8 cellular contexts compared by ENCODE assay signal in genomic region chr2:159615187-159615935, GRCh38. TPM values are rescaled to one million over a fixed set of nuclear protein-coding genes. Genes with fewer than 3 reads are reported as not detected.
DNase-seq lines count a peak whose midpoint lies in the region; TF ChIP-seq lines count a peak whose summit lies in the region.

No MANE protein-coding gene starts in this region.

- H3K27me3 ChIP-seq in MM.1S (replicated peaks; ENCODE audit: insufficient read depth, low read length) (no peaks in the 10 kb centered on the region), neutrophil (no peaks in the 10 kb centered on the region), transverse colon (no peaks in the 10 kb centered on the region)

- peak overlapping the region; percentile 88 for H3K4me3 ChIP-seq in MM.1S (ENCODE audit: low read length)
- peak overlapping the region; percentile 78 to 95 for H3K4me3 ChIP-seq in neutrophil (ENCODE audit: low read depth in 1 of 2, low read length in 1 of 2)
- H3K4me3 ChIP-seq in transverse colon, result peak overlapping the region; percentile 66 to 89 (median 81)

- H3K4me3 Mint-ChIP-seq in activated naive CD8-positive, alpha-beta T cell, result peak overlapping the region; percentile 84

- peak overlapping the region; percentile 76 for H3K27ac ChIP-seq in MM.1S (ENCODE audit: low read length)
- peak overlapping the region; percentile 98 for H3K27ac ChIP-seq in neutrophil
- peak overlapping the region; percentile 93 to 99 (median 98) for H3K27ac ChIP-seq in transverse colon

- intact Hi-C loops in transverse colon (cut with DNase I; ENCODE audit: low total_unique reads), result no loop called here

- H4K20me1 ChIP-seq in MM.1S (ENCODE audit: insufficient read depth, low read length), result no peaks in the 10 kb centered on the region

- in situ Hi-C loops in transverse colon (cut with MboI; ENCODE audit: low pct_ligation_motif_present in 1 of 4, low pct_unique_long_range_greater_than_20kb in 1 of 4, low sequenced_read_pairs in 3 of 4), result no loop called here

- peaks cover 21% of the 10 kb centered on the region for H3F3A ChIP-seq in MM.1S (ENCODE audit: insufficient read depth, low read length)

- H3K9me3 Mint-ChIP-seq in activated naive CD8-positive, alpha-beta T cell (ENCODE audit: low read depth), result no peaks in the 10 kb centered on the region

- H3K27me3 Mint-ChIP-seq in activated naive CD8-positive, alpha-beta T cell, result peaks cover 6% of the 10 kb centered on the region

- peaks cover 6% of the 10 kb centered on the region for H3K4me1 Mint-ChIP-seq in activated naive CD8-positive, alpha-beta T cell (ENCODE audit: low read depth)

- peak overlapping the region; percentile 70; the same call in 1 of the 2 replicates for H3K4me2 ChIP-seq in MM.1S (ENCODE audit: low read depth, low read length)

- H3K4me1 ChIP-seq in MM.1S (ENCODE audit: low read length) (peaks cover 3% of the 10 kb centered on the region; the same call in 1 of the 2 replicates), neutrophil (ENCODE audit: control insufficient read depth in 1 of 2, insufficient read depth in 1 of 2, low read depth in 1 of 2, low read length in 1 of 2) (peaks cover 57 to 67% of the 10 kb centered on the region in 2 experiments), transverse colon (peaks cover 8 to 71% (median 31%) of the 10 kb centered on the region in 4 donors)

- TF ChIP-seq POLR2A in transverse colon (IDR thresholded peaks at IDR 0.05), result peak; percentile 90

- peaks cover 3% of the 10 kb centered on the region for H3K36me3 Mint-ChIP-seq in activated naive CD8-positive, alpha-beta T cell

- H3K9me2 ChIP-seq in MM.1S (replicated peaks; ENCODE audit: insufficient read depth, low read length), result no peaks in the 10 kb centered on the region

- no peaks in the 10 kb centered on the region for H3K9me3 ChIP-seq in MM.1S (replicated peaks; ENCODE audit: insufficient read depth, low read length)
- H3K9me3 ChIP-seq in neutrophil, result no peaks in the 10 kb centered on the region
- H3K9me3 ChIP-seq in transverse colon, result no peaks in the 10 kb centered on the region

- WGBS in transverse colon (ENCODE audit: low coverage in 1 of 2), 2 donors, result 1% methylated on average over 17 to 38 of the region's 45 CpGs

- H3K36me3 ChIP-seq in MM.1S (replicated peaks; ENCODE audit: insufficient read depth, low read length), result no peaks in the 10 kb centered on the region
- H3K36me3 ChIP-seq in neutrophil, result no peaks in the 10 kb centered on the region
- no peaks in the 10 kb centered on the region for H3K36me3 ChIP-seq in transverse colon

- TF ChIP-seq EP300 in transverse colon (IDR thresholded peaks at IDR 0.05; ENCODE audit: low read depth), result no peak

- no peak for TF ChIP-seq CTCF in MM.1S (IDR thresholded peaks at IDR 0.05; ENCODE audit: low read length)
- TF ChIP-seq CTCF in neutrophil (IDR thresholded peaks at IDR 0.05), result no peak
- no peak for TF ChIP-seq CTCF in transverse colon (IDR thresholded peaks at IDR 0.05)

- H3K9ac ChIP-seq in MM.1S (ENCODE audit: low read length), result peak overlapping the region; percentile 81

- peak overlapping the region; percentile 69 for H2AFZ ChIP-seq in MM.1S (ENCODE audit: low read length)

- H3K27ac Mint-ChIP-seq in activated naive CD8-positive, alpha-beta T cell, result no peak overlapping the region

- DNase-seq in GM04503 (ENCODE audit: low read depth) (peak; percentile 66), HCEC 1CT (peak; percentile 93), MM.1S (peak; percentile 79), SIG-M5 treated with dmso at 0.1 percent for 504 hours (lab: John Stamatoyannopoulos, UW; ENCODE audit: unreplicated experiment) (peak; percentile 96), glomerular visceral epithelial cell (ENCODE audit: extremely low spot score) (peak; percentile 97), transverse colon (peak; percentile 90)

- peaks cover 13% of the 10 kb centered on the region for H3K79me2 ChIP-seq in MM.1S (ENCODE audit: low read length)

RNA-seq across cellular contexts. Expression of gene BAZ2B, which starts 1.0 kb away (rescaled TPM):
- 100 to 1,000 TPM in 1 of 4 donors, 10 to 100 TPM in 3; 42.3 to 104 (median 81.3) TPM for total RNA-seq in transverse colon

Comparison
In these comparisons a context has a peak if more than half of its experiments do, and no peak if none do; other contexts are left out.
1. Peak in every context shown above with its lines: DNase-seq, H3K4me3 ChIP-seq and H3K27ac ChIP-seq.